Comparison of ENCODE assay signal across 18 cellular contexts in genomic region chr3:128178782-128179473, GRCh38. TPM values are rescaled to one million over a fixed set of nuclear protein-coding genes. Genes with fewer than 3 reads are reported as not detected.
DNase-seq lines count a peak whose midpoint lies in the region; ATAC-seq and TF ChIP-seq lines count a peak whose summit lies in the region.
"Had no signal": no experiment of that assay in that cellular context is flagged by ENCODE, and none has a peak within 500 bp of the region (broad histone marks: within the 10 kb centered on the region; RNA-seq: fewer than 3 reads in every experiment).

No MANE protein-coding gene starts in this region.

- peak; percentile 21 for DNase-seq in NCI-H2107 treated with DMSO at 0.1 percent for 48 hours (lab: John Stamatoyannopoulos, UW; ENCODE audit: unreplicated experiment)
- DNase-seq in NCI-H2107 (lab: John Stamatoyannopoulos, UW): no peak
- DNase-seq in WTC11 (ENCODE audit: low spot score): no peak
- peak; percentile 49 for DNase-seq in left kidney (ENCODE audit: low read depth, low spot score)
- DNase-seq in spleen: no peak
- no peak for DNase-seq in NCI-H510A treated with DMSO at 0.1 percent for 48 hours (lab: John Stamatoyannopoulos, UW)
- DNase-seq in foreskin fibroblast: no peak
- no peak for DNase-seq in NCI-H524 treated with DMSO at 0.1 percent for 48 hours (lab: John Stamatoyannopoulos, UW)
- DNase-seq: activated CD4-positive, alpha-beta T cell treated with anti-CD3 and anti-CD28 coated beads, Interleukin-2, amount 50 U/mL, for 4 hours; activated gamma-delta T cell; endodermal cell; KG1; mammary epithelial cell; PC-3; stimulated activated CD8-positive, alpha-beta memory T cell treated with anti-CD3 and anti-CD28 coated beads, Interleukin-4, amount 100 ng/mL, for 48 hours had no signal

- H3K36me3 Mint-ChIP-seq in WTC11: no peaks in the 10 kb centered on the region

- POLR2A ChIA-PET in WTC11 (lab: Charles Lee): no interaction called here

- peaks cover 53% of the 10 kb centered on the region for H3K4me1 Mint-ChIP-seq in WTC11

- H3K27ac Mint-ChIP-seq in WTC11: peak overlapping the region; percentile 44
- H3K27ac Mint-ChIP-seq: endodermal cell; progenitor cell of endocrine pancreas; T-helper 1 cell treated with Interleukin-12 subunit alpha and Interleukin-12 subunit beta and Interleukin-4 antibody, amounts not matched to agents 30 μg/mL and 1 μg/mL, for 36 hours had no signal

- peaks cover 15 to 76% (median 45%) of the 10 kb centered on the region in 6 donors for H3K4me1 ChIP-seq in spleen

- no peak for ATAC-seq in WTC11
- ATAC-seq: GM12878, PC-3 had no signal

- no peak for TF ChIP-seq CTCF in WTC11 (IDR thresholded peaks at IDR 0.05)
- TF ChIP-seq CTCF in spleen (IDR thresholded peaks at IDR 0.05 in 8 of 11, conservative IDR thresholded peaks at IDR 0.05 in 3 of 11): no peak
- no peak for TF ChIP-seq CTCF in foreskin fibroblast (IDR thresholded peaks at IDR 0.05; ENCODE audit: low read depth, low read length)

- no peaks in the 10 kb centered on the region for H3K9me3 ChIP-seq in spleen

- 37 to 55% (median 41%) methylated on average over 4 of the region's 4 CpGs for WGBS in spleen, 5 donors

- no peaks in the 10 kb centered on the region for H3K27me3 Mint-ChIP-seq in WTC11 (ENCODE audit: low read depth)

- no peak overlapping the region for H3K4me3 Mint-ChIP-seq in WTC11
- H3K4me3 Mint-ChIP-seq: endodermal cell had no signal

- H3K9me3 Mint-ChIP-seq in WTC11: no peaks in the 10 kb centered on the region
- H3K9me3 Mint-ChIP-seq: endodermal cell; T-helper 1 cell treated with Interleukin-12 subunit alpha and Interleukin-12 subunit beta and Interleukin-4 antibody, amounts not matched to agents 30 μg/mL and 1 μg/mL, for 36 hours had no signal

- CTCF ChIA-PET in WTC11 (lab: Charles Lee): interaction anchor here (0.6 to 1.3 kb wide), 7 partner anchors 8 to 430 kb away, joined by 3 to 5 read pairs (median 3); no protein-coding TSS in a partner anchor

- H3K4me3 ChIP-seq in spleen (peak overlapping the region in 3 of 8 donors; percentile 4 to 42 (median 21)), foreskin fibroblast (ENCODE audit: low read depth in 1 of 2, low read length in 2 of 2) (no peak overlapping the region)
- H3K4me3 ChIP-seq: GM12878 had no signal

- intact Hi-C loops in spleen (cut with DNase I; ENCODE audit: low total_unique reads): no loop called here

- H3K27me3 ChIP-seq in spleen (replicated peaks in 1 of 7): no peaks in the 10 kb centered on the region

- H3K36me3 ChIP-seq in spleen: no peaks in the 10 kb centered on the region

- peak overlapping the region in 5 of 8 donors; percentile 6 to 34 (median 33) for H3K27ac ChIP-seq in spleen

- no peak for TF ChIP-seq POLR2A in spleen (IDR thresholded peaks at IDR 0.05)

TF ChIP-seq in WTC11, 78 proteins besides CTCF, POLR2A, EP300 and RAD21:
- TF ChIP-seq SOX15 (CRISPR knock-in tag; IDR thresholded peaks at IDR 0.05): no peak
- no peak for TF ChIP-seq NFYB (CRISPR knock-in tag; conservative IDR thresholded peaks at IDR 0.05; ENCODE audit: low read depth)
- no peak for TF ChIP-seq TEAD4 (CRISPR knock-in tag; IDR thresholded peaks at IDR 0.05)
- TF ChIP-seq GRHL2 (CRISPR knock-in tag; IDR thresholded peaks at IDR 0.05; ENCODE audit: insufficient replicate concordance, severe bottlenecking): no peak
- no peak for TF ChIP-seq GTF2I (CRISPR knock-in tag; conservative IDR thresholded peaks at IDR 0.05)
- TF ChIP-seq ZSCAN18 (CRISPR knock-in tag; IDR thresholded peaks at IDR 0.05): no peak
- TF ChIP-seq SP1 (CRISPR knock-in tag; conservative IDR thresholded peaks at IDR 0.05): no peak
- no peak for TF ChIP-seq ZNF423 (CRISPR knock-in tag; IDR thresholded peaks at IDR 0.05)
- TF ChIP-seq ZNF138 (CRISPR knock-in tag; conservative IDR thresholded peaks at IDR 0.05): no peak
- TF ChIP-seq IRF1 (CRISPR knock-in tag; IDR thresholded peaks at IDR 0.05): no peak
- no peak for TF ChIP-seq NR3C1 (CRISPR knock-in tag; conservative IDR thresholded peaks at IDR 0.05; ENCODE audit: low read depth)
- TF ChIP-seq PRDM15 (CRISPR knock-in tag; IDR thresholded peaks at IDR 0.05): no peak
- no peak for TF ChIP-seq ZNF281 (CRISPR knock-in tag; IDR thresholded peaks at IDR 0.05)
- no peak for TF ChIP-seq ZNF416 (CRISPR knock-in tag; IDR thresholded peaks at IDR 0.05)

RNA-seq across cellular contexts. Expression of gene EEFSEC, which starts 25.6 kb away (rescaled TPM):
- total RNA-seq in WTC11 (2021) (13.7 to 16.9 TPM (median 16.1 TPM) in 3 replicates), spleen (10 to 100 TPM; 10.9 to 19.2 (median 16.1) TPM)
- polyA plus RNA-seq in spleen: 10 to 100 TPM in 2 of 3 donors, 1 to 10 TPM in 1; 8.5 to 14.2 (median 11.7) TPM

RNA-seq across cellular contexts. Expression of gene RUVBL1, which starts 55.3 kb away (rescaled TPM):
- total RNA-seq in WTC11 (2021): 116 to 121 TPM (median 118 TPM) in 3 replicates
- total RNA-seq in spleen: 10 to 100 TPM; 25.2 to 32.6 (median 29.2) TPM
- polyA plus RNA-seq in spleen: 10 to 100 TPM; 21.6 to 36.4 (median 33.3) TPM

Comparison
In these comparisons a context has a peak if more than half of its experiments do, and no peak if none do; other contexts are left out.
1. DNase-seq: peak in NCI-H2107 treated with DMSO at 0.1 percent for 48 hours (single experiment) and left kidney (single experiment); none in NCI-H2107 (single experiment), WTC11 (single experiment), spleen (single experiment), NCI-H510A treated with DMSO at 0.1 percent for 48 hours (single experiment), foreskin fibroblast (0 of 2) and NCI-H524 treated with DMSO at 0.1 percent for 48 hours (single experiment).